1 cellular context compared by ENCODE assay signal in genomic region chr19:10045371-10045770, GRCh38.
TF ChIP-seq lines count a peak whose summit lies in the region.

No MANE protein-coding gene starts in this region.

TF ChIP-seq in HepG2, 621 proteins besides CTCF, POLR2A, EP300 and RAD21:
- TF ChIP-seq TOE1 (CRISPR knock-in tag; IDR thresholded peaks at IDR 0.05), result no peak
- no peak for TF ChIP-seq HNRNPLL (IDR thresholded peaks at IDR 0.05; ENCODE audit: low read depth, low read length, poor library complexity, severe bottlenecking)
- TF ChIP-seq ZNF256 (CRISPR knock-in tag; conservative IDR thresholded peaks at IDR 0.05), result no peak
- TF ChIP-seq ZNF143 (CRISPR knock-in tag; IDR thresholded peaks at IDR 0.05), result peak; percentile 78
- TF ChIP-seq ZNF619 (CRISPR knock-in tag; IDR thresholded peaks at IDR 0.05), result no peak
- TF ChIP-seq BCL6 (CRISPR knock-in tag; IDR thresholded peaks at IDR 0.05), result no peak
- no peak for TF ChIP-seq HOXA5 (CRISPR knock-in tag; IDR thresholded peaks at IDR 0.05)
- TF ChIP-seq YY1 (IDR thresholded peaks at IDR 0.05; ENCODE audit: insufficient read depth, insufficient replicate concordance, low read depth, low read length), result no peak
- TF ChIP-seq GABPB1 (CRISPR knock-in tag; IDR thresholded peaks at IDR 0.05), result no peak
- TF ChIP-seq ZNF629 (CRISPR knock-in tag; conservative IDR thresholded peaks at IDR 0.05), result no peak
- no peak for TF ChIP-seq SAFB2 (CRISPR knock-in tag; IDR thresholded peaks at IDR 0.05; ENCODE audit: borderline replicate concordance, low read depth)
- no peak for TF ChIP-seq TCF7 (IDR thresholded peaks at IDR 0.05; ENCODE audit: low read depth)
- TF ChIP-seq NPAS2 (CRISPR knock-in tag; IDR thresholded peaks at IDR 0.05; ENCODE audit: borderline replicate concordance), result no peak
- no peak for TF ChIP-seq HDAC2 (CRISPR knock-in tag; IDR thresholded peaks at IDR 0.05)
- peak; percentile 92 for TF ChIP-seq THAP11 (CRISPR knock-in tag; IDR thresholded peaks at IDR 0.05)
